Comparison of ENCODE assay signal across 8 cellular contexts in genomic region chr11:60952742-60953170, GRCh38. TPM values are rescaled to one million over a fixed set of nuclear protein-coding genes. Genes with fewer than 3 reads are reported as not detected.
A peak's percentile ranks its signal among the peaks of the same experiment; 100 is the strongest.
DNase-seq lines count a peak whose midpoint lies in the region; ATAC-seq and TF ChIP-seq lines count a peak whose summit lies in the region.
"Had no signal": no experiment of that assay in that cellular context is flagged by ENCODE, and none has a peak within 500 bp of the region (broad histone marks: within the 10 kb centered on the region; RNA-seq: fewer than 3 reads in every experiment).

No MANE protein-coding gene starts in this region.

- H3K4me1 ChIP-seq in left lung (peaks cover 3 to 66% of the 10 kb centered on the region in 2 donors), testis (peaks cover 7% of the 10 kb centered on the region)
- H3K4me1 ChIP-seq: foreskin keratinocyte had no signal

- peaks cover 6% of the 10 kb centered on the region for H3K4me1 Mint-ChIP-seq in activated T-helper 17 cell treated with anti-CD3 and anti-CD28 coated beads, Interleukin-2, amount 50 U/mL, for 72 hours

- H3K27ac Mint-ChIP-seq in activated T-helper 17 cell treated with anti-CD3 and anti-CD28 coated beads, Interleukin-2, amount 50 U/mL, for 72 hours = peak overlapping the region; percentile 79

- peak; percentile 1 for ATAC-seq in GM21526 (IDR thresholded peaks at IDR 0.05; ENCODE audit: low FRiP score, unreplicated experiment)
- ATAC-seq in activated T-helper 17 cell treated with anti-CD3 and anti-CD28 coated beads, Interleukin-2, amount 50 U/mL, for 72 hours (replicated peaks) = no peak
- no peak for ATAC-seq in left lung

- H3K9me3 ChIP-seq in left lung = no peaks in the 10 kb centered on the region
- H3K9me3 ChIP-seq in testis = no peaks in the 10 kb centered on the region
- no peaks in the 10 kb centered on the region for H3K9me3 ChIP-seq in MG63

- TF ChIP-seq POLR2A in testis (IDR thresholded peaks at IDR 0.05) = no peak

- WGBS in testis, 2 donors = 10 to 33% methylated on average over 3 of the region's 3 CpGs

- DNase-seq in left lung (peak in 1 of 2 donors; percentile 77), testis (no peak), KBM-7 (no peak), MG63 (no peak), NCI-H2227 treated with DMSO at 0.1 percent for 48 hours (lab: John Stamatoyannopoulos, UW) (no peak)
- DNase-seq: foreskin keratinocyte had no signal

- H3K27me3 ChIP-seq in left lung = peaks cover 0 to 10% of the 10 kb centered on the region in 2 donors
- H3K27me3 ChIP-seq in testis = no peaks in the 10 kb centered on the region
- H3K27me3 ChIP-seq in MG63 = no peaks in the 10 kb centered on the region

- H3K27ac ChIP-seq in left lung = peak overlapping the region; percentile 92 to 96
- peak overlapping the region; percentile 80 to 88 for H3K27ac ChIP-seq in testis
- H3K27ac ChIP-seq: foreskin keratinocyte had no signal

- peak overlapping the region; percentile 36 to 64 for H3K4me3 ChIP-seq in left lung
- H3K4me3 ChIP-seq in testis = peak overlapping the region; percentile 46 to 64
- no peak overlapping the region for H3K4me3 ChIP-seq in MG63

- in situ Hi-C loops in KBM-7 (cut with MboI; ENCODE audit: low pct_unique_long_range_greater_than_20kb, low sequenced_read_pairs) = no loop called here

- no peaks in the 10 kb centered on the region for H3K36me3 Mint-ChIP-seq in activated T-helper 17 cell treated with anti-CD3 and anti-CD28 coated beads, Interleukin-2, amount 50 U/mL, for 72 hours (ENCODE audit: low read depth)

- H3K4me3 Mint-ChIP-seq in activated T-helper 17 cell treated with anti-CD3 and anti-CD28 coated beads, Interleukin-2, amount 50 U/mL, for 72 hours = peak overlapping the region; percentile 71

- H3K9me3 Mint-ChIP-seq in activated T-helper 17 cell treated with anti-CD3 and anti-CD28 coated beads, Interleukin-2, amount 50 U/mL, for 72 hours = no peaks in the 10 kb centered on the region

- H3K36me3 ChIP-seq in left lung (peaks cover 0 to under 1% of the 10 kb centered on the region in 2 donors), testis (ENCODE audit: low read depth, missing control alignments) (no peaks in the 10 kb centered on the region), MG63 (no peaks in the 10 kb centered on the region)

- intact Hi-C loops in left lung (cut with DNase I) (no loop called here), testis (cut with DNase I; ENCODE audit: low total_unique reads) (no loop called here)

- TF ChIP-seq CTCF in left lung (IDR thresholded peaks at IDR 0.05) (no peak), testis (IDR thresholded peaks at IDR 0.05) (no peak)

- peaks cover 17% of the 10 kb centered on the region for H3K27me3 Mint-ChIP-seq in activated T-helper 17 cell treated with anti-CD3 and anti-CD28 coated beads, Interleukin-2, amount 50 U/mL, for 72 hours

RNA-seq across cellular contexts. Expression of gene SLC15A3, which starts 0.8 kb away (rescaled TPM):
- total RNA-seq in activated T-helper 17 cell treated with anti-CD3 and anti-CD28 coated beads, Interleukin-2, amount 50 U/mL, for 72 hours = 1 to 10 TPM; 1.0 to 1.3 TPM
- total RNA-seq in left lung (10 to 100 TPM; 60.4 to 96.4 TPM), testis (1 to 10 TPM; 8.0 to 9.3 TPM)
- 24.4 TPM for polyA plus RNA-seq in testis (ENCODE audit: insufficient read depth, low read depth, low replicate concordance)
- total RNA-seq in MG63 (2014; rRNA removed; shearing (Covaris generic); ENCODE audit: low replicate concordance) = not detected in 2 replicates

RNA-seq across cellular contexts. Expression of gene CD6, which starts 18.7 kb away (rescaled TPM):
- 100 to 1,000 TPM; 254 to 438 TPM for total RNA-seq in activated T-helper 17 cell treated with anti-CD3 and anti-CD28 coated beads, Interleukin-2, amount 50 U/mL, for 72 hours
- total RNA-seq in left lung = 1 to 10 TPM; 1.7 to 6.3 TPM
- 1 to 10 TPM in 1 of 2 donors, under 1 TPM in 1; 0.87 to 1.6 TPM for total RNA-seq in testis
- polyA plus RNA-seq in testis (ENCODE audit: insufficient read depth, low read depth, low replicate concordance) = 3.1 TPM
- total RNA-seq in MG63 (2014; rRNA removed; shearing (Covaris generic); ENCODE audit: low replicate concordance) = not detected in 2 replicates

RNA-seq across cellular contexts. Expression of gene TMEM132A, which starts 28.5 kb away (rescaled TPM):
- under 1 TPM in 1 of 2 donors, not detected in 1; 0.29 TPM for total RNA-seq in activated T-helper 17 cell treated with anti-CD3 and anti-CD28 coated beads, Interleukin-2, amount 50 U/mL, for 72 hours
- total RNA-seq in left lung = 10 to 100 TPM; 12.3 to 37.1 TPM
- 10 to 100 TPM; 21.7 to 39.0 TPM for total RNA-seq in testis
- 17.8 TPM for polyA plus RNA-seq in testis (ENCODE audit: insufficient read depth, low read depth, low replicate concordance)
- total RNA-seq in MG63 (2014; rRNA removed; shearing (Covaris generic); ENCODE audit: low replicate concordance) = 4.8 and 16.3 TPM in 2 replicates

RNA-seq across cellular contexts. Expression of gene TMEM109, which starts 38.8 kb away (rescaled TPM):
- total RNA-seq in activated T-helper 17 cell treated with anti-CD3 and anti-CD28 coated beads, Interleukin-2, amount 50 U/mL, for 72 hours = 10 to 100 TPM; 42.8 to 99.7 TPM
- total RNA-seq in left lung = 100 to 1,000 TPM; 105 to 130 TPM
- 10 to 100 TPM; 28.1 to 46.7 TPM for total RNA-seq in testis
- polyA plus RNA-seq in testis (ENCODE audit: insufficient read depth, low read depth, low replicate concordance) = 59.1 TPM
- total RNA-seq in MG63 (2014; rRNA removed; shearing (Covaris generic); ENCODE audit: low replicate concordance) = 16.6 and 17.6 TPM in 2 replicates

RNA-seq across cellular contexts. Expression of gene PRPF19, which starts 46.4 kb away (rescaled TPM):
- total RNA-seq in activated T-helper 17 cell treated with anti-CD3 and anti-CD28 coated beads, Interleukin-2, amount 50 U/mL, for 72 hours = 100 to 1,000 TPM in 1 of 2 donors, 10 to 100 TPM in 1; 80.2 to 165 TPM
- 10 to 100 TPM; 49.1 to 76.8 TPM for total RNA-seq in left lung
- 100 to 1,000 TPM in 1 of 2 donors, 10 to 100 TPM in 1; 79.8 to 109 TPM for total RNA-seq in testis
- polyA plus RNA-seq in testis (ENCODE audit: insufficient read depth, low read depth, low replicate concordance) = 71.6 TPM
- 94.4 and 98.0 TPM in 2 replicates for total RNA-seq in MG63 (2014; rRNA removed; shearing (Covaris generic); ENCODE audit: low replicate concordance)

Comparison
In these comparisons a context has a peak if more than half of its experiments do, and no peak if none do; other contexts are left out.
1. RNA of gene SLC15A3, which starts 0.8 kb away (total RNA-seq): 60.4 to 96.4 TPM in left lung; 8.0 to 9.3 TPM in testis, 1.0 to 1.3 TPM in activated T-helper 17 cell treated with anti-CD3 and anti-CD28 coated beads, Interleukin-2, amount 50 U/mL, for 72 hours and not detected in MG63; every median in the first group is over 4 times any median in the second.
2. RNA of gene CD6, which starts 18.7 kb away (total RNA-seq): 254 to 438 TPM in activated T-helper 17 cell treated with anti-CD3 and anti-CD28 coated beads, Interleukin-2, amount 50 U/mL, for 72 hours; 1.7 to 6.3 TPM in left lung, 0.87 to 1.6 TPM in testis and not detected in MG63; every median in the first group is over 10 times any median in the second.